8 cellular contexts compared by ENCODE assay signal in genomic region chr9:117414906-117415583, GRCh38. TPM values are rescaled to one million over a fixed set of nuclear protein-coding genes. Genes with fewer than 3 reads are reported as not detected.
DNase-seq lines count a peak whose midpoint lies in the region; ATAC-seq and TF ChIP-seq lines count a peak whose summit lies in the region.

A gene with protein sequence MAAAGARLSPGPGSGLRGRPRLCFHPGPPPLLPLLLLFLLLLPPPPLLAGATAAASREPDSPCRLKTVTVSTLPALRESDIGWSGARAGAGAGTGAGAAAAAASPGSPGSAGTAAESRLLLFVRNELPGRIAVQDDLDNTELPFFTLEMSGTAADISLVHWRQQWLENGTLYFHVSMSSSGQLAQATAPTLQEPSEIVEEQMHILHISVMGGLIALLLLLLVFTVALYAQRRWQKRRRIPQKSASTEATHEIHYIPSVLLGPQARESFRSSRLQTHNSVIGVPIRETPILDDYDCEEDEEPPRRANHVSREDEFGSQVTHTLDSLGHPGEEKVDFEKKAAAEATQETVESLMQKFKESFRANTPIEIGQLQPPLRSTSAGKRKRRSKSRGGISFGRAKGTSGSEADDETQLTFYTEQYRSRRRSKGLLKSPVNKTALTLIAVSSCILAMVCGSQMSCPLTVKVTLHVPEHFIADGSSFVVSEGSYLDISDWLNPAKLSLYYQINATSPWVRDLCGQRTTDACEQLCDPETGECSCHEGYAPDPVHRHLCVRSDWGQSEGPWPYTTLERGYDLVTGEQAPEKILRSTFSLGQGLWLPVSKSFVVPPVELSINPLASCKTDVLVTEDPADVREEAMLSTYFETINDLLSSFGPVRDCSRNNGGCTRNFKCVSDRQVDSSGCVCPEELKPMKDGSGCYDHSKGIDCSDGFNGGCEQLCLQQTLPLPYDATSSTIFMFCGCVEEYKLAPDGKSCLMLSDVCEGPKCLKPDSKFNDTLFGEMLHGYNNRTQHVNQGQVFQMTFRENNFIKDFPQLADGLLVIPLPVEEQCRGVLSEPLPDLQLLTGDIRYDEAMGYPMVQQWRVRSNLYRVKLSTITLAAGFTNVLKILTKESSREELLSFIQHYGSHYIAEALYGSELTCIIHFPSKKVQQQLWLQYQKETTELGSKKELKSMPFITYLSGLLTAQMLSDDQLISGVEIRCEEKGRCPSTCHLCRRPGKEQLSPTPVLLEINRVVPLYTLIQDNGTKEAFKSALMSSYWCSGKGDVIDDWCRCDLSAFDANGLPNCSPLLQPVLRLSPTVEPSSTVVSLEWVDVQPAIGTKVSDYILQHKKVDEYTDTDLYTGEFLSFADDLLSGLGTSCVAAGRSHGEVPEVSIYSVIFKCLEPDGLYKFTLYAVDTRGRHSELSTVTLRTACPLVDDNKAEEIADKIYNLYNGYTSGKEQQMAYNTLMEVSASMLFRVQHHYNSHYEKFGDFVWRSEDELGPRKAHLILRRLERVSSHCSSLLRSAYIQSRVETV (N-terminal part only) (minus strand): TSS chr9:117415057. CDS start chr9:117414938, 119 bp downstream.

- H3K4me1 Mint-ChIP-seq in activated T-helper 17 cell treated with anti-CD3 and anti-CD28 coated beads, Interleukin-2, amount 50 U/mL, for 72 hours: no peaks in the 10 kb centered on the region

- H3K27me3 ChIP-seq in lung (ENCODE audit: control insufficient read depth, insufficient read depth) (peaks cover 22% of the 10 kb centered on the region), upper lobe of left lung (peaks cover 0 to 29% (median 14%) of the 10 kb centered on the region in 4 donors)

- TF ChIP-seq EP300 in upper lobe of left lung (IDR thresholded peaks at IDR 0.05): no peak

- no peaks in the 10 kb centered on the region for H3K36me3 Mint-ChIP-seq in activated T-helper 17 cell treated with anti-CD3 and anti-CD28 coated beads, Interleukin-2, amount 50 U/mL, for 72 hours (ENCODE audit: low read depth)

- H3K4me3 Mint-ChIP-seq in activated T-helper 17 cell treated with anti-CD3 and anti-CD28 coated beads, Interleukin-2, amount 50 U/mL, for 72 hours: no peak within 1 kb of the TSS

- no peak for TF ChIP-seq CTCF in choroid plexus epithelial cell (conservative IDR thresholded peaks at IDR 0.05; ENCODE audit: low read depth, low read length)
- TF ChIP-seq CTCF in lung (IDR thresholded peaks at IDR 0.05; ENCODE audit: control extremely low read depth, extremely low read depth): no peak
- no peak for TF ChIP-seq CTCF in upper lobe of left lung (IDR thresholded peaks at IDR 0.05)

- H3K9me3 ChIP-seq in lung (ENCODE audit: control insufficient read depth in 2 of 2, insufficient read depth in 1 of 2, low read length in 1 of 2): peaks cover 0 to 5% of the 10 kb centered on the region in 2 donors
- H3K9me3 ChIP-seq in upper lobe of left lung: no peaks in the 10 kb centered on the region

- no peak for TF ChIP-seq POLR2A in upper lobe of left lung (IDR thresholded peaks at IDR 0.05)

- 1% methylated on average over 30 to 53 of the region's 53 CpGs for WGBS in lung, 2 donors
- 1 to 2% methylated on average over 25 to 38 of the region's 53 CpGs for WGBS in upper lobe of left lung, 2 donors

- peaks cover 0 to 17% of the 10 kb centered on the region in 2 donors for H3K4me1 ChIP-seq in lung (ENCODE audit: control insufficient read depth in 2 of 2, insufficient read depth in 2 of 2, low read length in 2 of 2)
- peaks cover 8 to 26% (median 12%) of the 10 kb centered on the region in 4 donors for H3K4me1 ChIP-seq in upper lobe of left lung

- ATAC-seq in lung (ENCODE audit: insufficient read depth, low FRiP score): no peak
- ATAC-seq in upper lobe of left lung (ENCODE audit: low FRiP score in 2 of 2): peak in 1 of 2 donors; percentile 49
- ATAC-seq in activated T-helper 17 cell treated with anti-CD3 and anti-CD28 coated beads, Interleukin-2, amount 50 U/mL, for 72 hours (replicated peaks): no peak
- ATAC-seq in GM19455 (IDR thresholded peaks at IDR 0.05; ENCODE audit: unreplicated experiment): no peak
- ATAC-seq in GM21619 (IDR thresholded peaks at IDR 0.05; ENCODE audit: unreplicated experiment): no peak

- peak; percentile 46 for DNase-seq in NCI-H345 (lab: John Stamatoyannopoulos, UW)
- no peak for DNase-seq in NCI-H345 treated with DMSO at 0.1 percent for 48 hours (lab: John Stamatoyannopoulos, UW; ENCODE audit: unreplicated experiment)
- no peak for DNase-seq in choroid plexus epithelial cell (ENCODE audit: low read depth)
- DNase-seq in lung (ENCODE audit: low spot score): no peak
- no peak for DNase-seq in upper lobe of left lung

- H3K27ac ChIP-seq in lung (ENCODE audit: low read depth in 1 of 2, low read length in 1 of 2) (no peak within 1 kb of the TSS), upper lobe of left lung (no peak within 1 kb of the TSS)

- peak within 1 kb of the TSS; percentile 38 for H3K4me3 ChIP-seq in choroid plexus epithelial cell (ENCODE audit: low read depth, low read length)
- peak within 1 kb of the TSS; percentile 26 for H3K4me3 ChIP-seq in lung
- peak within 1 kb of the TSS in 3 of 4 donors; percentile 39 to 48 (median 46) for H3K4me3 ChIP-seq in upper lobe of left lung

- H3K27me3 Mint-ChIP-seq in activated T-helper 17 cell treated with anti-CD3 and anti-CD28 coated beads, Interleukin-2, amount 50 U/mL, for 72 hours: peaks cover 25% of the 10 kb centered on the region

- H3K27ac Mint-ChIP-seq in activated T-helper 17 cell treated with anti-CD3 and anti-CD28 coated beads, Interleukin-2, amount 50 U/mL, for 72 hours: no peak within 1 kb of the TSS

- no peaks in the 10 kb centered on the region for H3K9me3 Mint-ChIP-seq in activated T-helper 17 cell treated with anti-CD3 and anti-CD28 coated beads, Interleukin-2, amount 50 U/mL, for 72 hours

- H3K36me3 ChIP-seq in lung (ENCODE audit: control insufficient read depth in 2 of 2, insufficient read depth in 2 of 2, low read length in 2 of 2) (no peaks in the 10 kb centered on the region), upper lobe of left lung (no peaks in the 10 kb centered on the region)

RNA-seq across cellular contexts. Expression of the gene that starts here (rescaled TPM):
- total RNA-seq in lung (1 to 10 TPM; 5.0 to 7.0 TPM), upper lobe of left lung (1 to 10 TPM; 2.0 to 7.5 (median 3.4) TPM)
- polyA plus RNA-seq in lung: 1 to 10 TPM; 1.4 to 1.7 TPM
- total RNA-seq in activated T-helper 17 cell treated with anti-CD3 and anti-CD28 coated beads, Interleukin-2, amount 50 U/mL, for 72 hours: 1 to 10 TPM; 3.3 to 5.4 TPM
